21 cellular contexts compared by ENCODE assay signal in the genomic region with DNA sequence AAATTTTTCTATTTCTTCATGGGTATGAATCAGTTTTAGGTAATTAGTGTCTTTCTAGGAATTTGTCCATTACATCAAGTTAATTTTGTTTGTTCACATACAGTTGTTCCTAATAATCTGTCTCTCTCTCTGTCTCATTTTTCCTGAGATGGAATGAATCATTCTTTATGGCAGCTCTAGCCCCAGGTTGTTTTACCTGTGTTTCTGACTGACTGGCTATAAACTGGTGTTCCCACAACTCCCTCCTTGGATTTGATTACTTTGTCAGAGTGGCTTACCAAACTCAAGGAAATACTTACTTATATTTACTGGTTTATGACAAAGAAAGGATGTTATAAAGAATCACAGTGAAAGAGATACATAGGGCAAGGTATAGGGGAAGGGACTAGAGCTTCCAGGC.
"Had no signal": no experiment of that assay in that cellular context is flagged by ENCODE, and none has a peak within 500 bp of the region (broad histone marks: within the 10 kb centered on the region; RNA-seq: fewer than 3 reads in every experiment).

No MANE protein-coding gene starts in this region.

- H3K9me3 ChIP-seq: ovary, SK-N-SH, stomach had no signal

- H3K4me3 Mint-ChIP-seq: activated CD8-positive, alpha-beta T cell treated with anti-CD3 and anti-CD28 coated beads for 36 hours; activated naive CD4-positive, alpha-beta T cell treated with anti-CD3 and anti-CD28 coated beads, Interleukin-2, amount 10 ng/mL, durations not matched to agents 7 days and 5 days; activated naive CD8-positive, alpha-beta T cell treated with anti-CD3 and anti-CD28 coated beads, Interleukin-2, amount 50 U/mL, for 24 hours; activated T-cell treated with anti-CD3 and anti-CD28 coated beads, Interleukin-2, amount 50 U/mL, for 24 hours; effector memory CD8-positive, alpha-beta T cell; stimulated activated effector memory CD8-positive, alpha-beta T cell treated with anti-CD3 and anti-CD28 coated beads, Interleukin-12 subunit alpha, Interleukin-12 subunit beta, amount 100 ng/mL, for 72 hours; T-helper 2 cell treated with Interferon-gamma antibody and Interleukin-4, amounts not matched to agents 5 μg/mL and 100 μg/mL, for 36 hours had no signal

- H3K9me2 ChIP-seq: SK-N-SH had no signal

- H3K27me3 Mint-ChIP-seq: activated CD8-positive, alpha-beta T cell treated with anti-CD3 and anti-CD28 coated beads for 36 hours; activated naive CD4-positive, alpha-beta T cell treated with anti-CD3 and anti-CD28 coated beads, Interleukin-2, amount 10 ng/mL, durations not matched to agents 7 days and 5 days; activated naive CD8-positive, alpha-beta T cell treated with anti-CD3 and anti-CD28 coated beads, Interleukin-2, amount 50 U/mL, for 24 hours; activated T-cell treated with anti-CD3 and anti-CD28 coated beads, Interleukin-2, amount 50 U/mL, for 24 hours; effector memory CD8-positive, alpha-beta T cell; naive thymus-derived CD8-positive, alpha-beta T cell had no signal

- H3K27ac ChIP-seq: brain microvascular endothelial cell, ovary, stomach had no signal

- ATAC-seq: activated CD8-positive, alpha-beta T cell treated with anti-CD3 and anti-CD28 coated beads for 36 hours; activated naive CD8-positive, alpha-beta T cell treated with anti-CD3 and anti-CD28 coated beads, Interleukin-2, amount 50 U/mL, for 24 hours; effector memory CD8-positive, alpha-beta T cell; naive thymus-derived CD8-positive, alpha-beta T cell; sciatic nerve; stimulated activated effector memory CD8-positive, alpha-beta T cell treated with anti-CD3 and anti-CD28 coated beads, Interleukin-12 subunit alpha, Interleukin-12 subunit beta, amount 100 ng/mL, for 72 hours had no signal

- H3K4me2 ChIP-seq: SK-N-SH, smooth muscle cell had no signal

- DNase-seq: activated CD4-positive, alpha-beta T cell treated with anti-CD3 and anti-CD28 coated beads for 48 hours; activated CD4-positive, CD25-positive, alpha-beta regulatory T cell; activated CD8-positive, alpha-beta T cell treated with anti-CD3 and anti-CD28 coated beads for 36 hours; activated naive CD4-positive, alpha-beta T cell treated with anti-CD3 and anti-CD28 coated beads, Interleukin-2, amount 10 ng/mL, durations not matched to agents 7 days and 5 days; activated naive CD8-positive, alpha-beta T cell treated with anti-CD3 and anti-CD28 coated beads, Interleukin-2, amount 50 U/mL, for 24 hours; activated T-cell treated with anti-CD3 and anti-CD28 coated beads, Interleukin-2, amount 50 U/mL, for 24 hours; aorta; brain microvascular endothelial cell; dermis blood vessel endothelial cell; effector memory CD8-positive, alpha-beta T cell; foreskin melanocyte; mesenchymal stem cell; naive thymus-derived CD8-positive, alpha-beta T cell; ovary; SK-N-SH; stimulated activated CD4-positive, alpha-beta T cell treated with anti-CD3 and anti-CD28 coated beads, Interleukin-4, amount 100 ng/mL, for 24 hours; stomach had no signal

- H3K36me3 ChIP-seq: ovary had no signal

- H3K27ac Mint-ChIP-seq: activated CD8-positive, alpha-beta T cell treated with anti-CD3 and anti-CD28 coated beads for 36 hours; activated naive CD4-positive, alpha-beta T cell treated with anti-CD3 and anti-CD28 coated beads, Interleukin-2, amount 10 ng/mL, durations not matched to agents 7 days and 5 days; activated naive CD8-positive, alpha-beta T cell treated with anti-CD3 and anti-CD28 coated beads, Interleukin-2, amount 50 U/mL, for 24 hours; activated T-cell treated with anti-CD3 and anti-CD28 coated beads, Interleukin-2, amount 50 U/mL, for 24 hours; effector memory CD8-positive, alpha-beta T cell; naive thymus-derived CD8-positive, alpha-beta T cell; stimulated activated effector memory CD8-positive, alpha-beta T cell treated with anti-CD3 and anti-CD28 coated beads, Interleukin-12 subunit alpha, Interleukin-12 subunit beta, amount 100 ng/mL, for 72 hours; T-helper 2 cell treated with Interferon-gamma antibody and Interleukin-4, amounts not matched to agents 5 μg/mL and 100 μg/mL, for 36 hours had no signal

- H3K9me3 Mint-ChIP-seq: activated T-cell treated with anti-CD3 and anti-CD28 coated beads, Interleukin-2, amount 50 U/mL, for 24 hours; effector memory CD8-positive, alpha-beta T cell; stimulated activated effector memory CD8-positive, alpha-beta T cell treated with anti-CD3 and anti-CD28 coated beads, Interleukin-12 subunit alpha, Interleukin-12 subunit beta, amount 100 ng/mL, for 72 hours; T-helper 2 cell treated with Interferon-gamma antibody and Interleukin-4, amounts not matched to agents 5 μg/mL and 100 μg/mL, for 36 hours had no signal

- H3K4me3 ChIP-seq: ovary, smooth muscle cell, stomach had no signal

- H3K4me1 ChIP-seq: stomach had no signal

- H3K27me3 ChIP-seq: brain microvascular endothelial cell, ovary, stomach had no signal
